ENCODE assay signal across 1 cellular context in genomic region chr9:136840877-136841645, GRCh38.
TF ChIP-seq lines count a peak whose summit lies in the region.

No MANE protein-coding gene starts in this region.

TF ChIP-seq in HepG2, 621 proteins besides CTCF, POLR2A, EP300 and RAD21 (continued from another document and continues in another):
- TF ChIP-seq ZNF367 (CRISPR knock-in tag; IDR thresholded peaks at IDR 0.05; ENCODE audit: borderline replicate concordance) (no peak), PITX1 (CRISPR knock-in tag; IDR thresholded peaks at IDR 0.05) (no peak), ATF2 (CRISPR knock-in tag; IDR thresholded peaks at IDR 0.05) (peak; percentile 12; the same call in 1 of the 2 replicates), ARID4A (CRISPR knock-in tag; IDR thresholded peaks at IDR 0.05; ENCODE audit: borderline replicate concordance) (peak; percentile 33; the same call in 1 of the 2 replicates), ZBTB14 (CRISPR knock-in tag; IDR thresholded peaks at IDR 0.05) (no peak), ZNF230 (CRISPR knock-in tag; IDR thresholded peaks at IDR 0.05) (peak; percentile 77; the same call in 1 of the 2 replicates), RBFOX2 (IDR thresholded peaks at IDR 0.05; ENCODE audit: low read depth, low read length) (peak; percentile 71), ZNF10 (CRISPR knock-in tag; IDR thresholded peaks at IDR 0.05; ENCODE audit: borderline replicate concordance, low read depth) (no peak), ZMYM4 (CRISPR knock-in tag; IDR thresholded peaks at IDR 0.05) (0 out of 2 replicates have a peak, but pooled peaks have one; percentile 23), ZNF788 (CRISPR knock-in tag; IDR thresholded peaks at IDR 0.05; ENCODE audit: borderline replicate concordance) (peak; percentile 52; the same call in 1 of the 2 replicates), CENPBD1 (CRISPR knock-in tag; IDR thresholded peaks at IDR 0.05; ENCODE audit: borderline replicate concordance, low read depth) (no peak), ATF4 (CRISPR knock-in tag; IDR thresholded peaks at IDR 0.05) (no peak), IRF1 (CRISPR knock-in tag; IDR thresholded peaks at IDR 0.05; ENCODE audit: low read depth) (peak; percentile 79; the same call in 1 of the 2 replicates), RFX5 (IDR thresholded peaks at IDR 0.05; ENCODE audit: low read depth, low read length) (no peak), PHB2 (IDR thresholded peaks at IDR 0.05; ENCODE audit: partially characterized antibody) (no peak), EHMT2 (IDR thresholded peaks at IDR 0.05; ENCODE audit: borderline replicate concordance, low read depth, low read length) (no peak), ZNF329 (CRISPR knock-in tag; IDR thresholded peaks at IDR 0.05; ENCODE audit: low read depth) (no peak), ZSCAN21 (CRISPR knock-in tag; IDR thresholded peaks at IDR 0.05; ENCODE audit: borderline replicate concordance) (no peak), PAF1 (CRISPR knock-in tag; IDR thresholded peaks at IDR 0.05) (no peak; the same call in 1 of the 2 replicates), ZNF773 (CRISPR knock-in tag; IDR thresholded peaks at IDR 0.05; ENCODE audit: borderline replicate concordance) (no peak), ZNF24 (IDR thresholded peaks at IDR 0.05) (no peak), ZNF615 (CRISPR knock-in tag; IDR thresholded peaks at IDR 0.05; ENCODE audit: borderline replicate concordance) (no peak), XRCC5 (optimal IDR thresholded peaks at IDR 0.05; ENCODE audit: low read length) (no peak), ZNF704 (CRISPR knock-in tag; IDR thresholded peaks at IDR 0.05; ENCODE audit: borderline replicate concordance) (0 out of 2 replicates have a peak, but pooled peaks have one; percentile 63), ZNF775 (CRISPR knock-in tag; IDR thresholded peaks at IDR 0.05; ENCODE audit: borderline replicate concordance) (no peak), FOXA3 (CRISPR knock-in tag; IDR thresholded peaks at IDR 0.05) (no peak), CHD2 (IDR thresholded peaks at IDR 0.05; ENCODE audit: low read depth, low read length) (no peak), MTF1 (CRISPR knock-in tag; IDR thresholded peaks at IDR 0.05) (no peak), ZNF792 (CRISPR knock-in tag; IDR thresholded peaks at IDR 0.05) (no peak; the same call in 1 of the 2 replicates), TEF (CRISPR knock-in tag; IDR thresholded peaks at IDR 0.05) (no peak), AHDC1 (CRISPR knock-in tag; IDR thresholded peaks at IDR 0.05; ENCODE audit: borderline replicate concordance) (no peak), TFE3 (CRISPR knock-in tag; IDR thresholded peaks at IDR 0.05) (no peak), ZNF710 (CRISPR knock-in tag; IDR thresholded peaks at IDR 0.05; ENCODE audit: borderline replicate concordance) (peak; percentile 70; the same call in 1 of the 2 replicates), NKX3-1 (CRISPR knock-in tag; IDR thresholded peaks at IDR 0.05) (no peak), CENPX (CRISPR knock-in tag; IDR thresholded peaks at IDR 0.05) (no peak), SMARCC2 (IDR thresholded peaks at IDR 0.05) (no peak), ZNF232 (CRISPR knock-in tag; IDR thresholded peaks at IDR 0.05; ENCODE audit: borderline replicate concordance) (no peak), NAIF1 (CRISPR knock-in tag; IDR thresholded peaks at IDR 0.05; ENCODE audit: borderline replicate concordance) (no peak), NFRKB (IDR thresholded peaks at IDR 0.05) (no peak)
